8 cellular contexts compared by ENCODE assay signal in the genomic region with DNA sequence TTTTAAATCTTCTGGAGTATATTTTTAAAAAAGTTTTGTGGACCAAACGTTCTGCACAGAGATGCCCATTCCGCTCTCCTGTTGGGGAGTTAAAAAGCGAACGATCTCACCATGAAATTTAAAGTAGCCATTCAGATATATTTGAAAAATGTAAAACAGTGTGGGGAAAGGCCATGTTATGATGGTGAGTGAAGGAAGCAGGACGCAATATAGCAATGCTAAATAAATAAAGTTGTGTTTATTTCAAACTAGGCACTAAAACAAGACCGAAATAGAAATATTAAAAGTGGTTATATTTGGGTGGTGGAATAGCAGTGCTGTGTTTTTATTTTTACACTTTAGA. TPM values are rescaled to one million over a fixed set of nuclear protein-coding genes. Genes with fewer than 3 reads are reported as not detected.
A peak's percentile ranks its signal among the peaks of the same experiment; 100 is the strongest.
DNase-seq lines count a peak whose midpoint lies in the region; ATAC-seq and TF ChIP-seq lines count a peak whose summit lies in the region.

No MANE protein-coding gene starts in this region.

- H3K27me3 Mint-ChIP-seq in naive thymus-derived CD4-positive, alpha-beta T cell, result peaks cover 0 to 16% (median 0%) of the 10 kb centered on the region in 5 donors

- H3K4me1 Mint-ChIP-seq in naive thymus-derived CD4-positive, alpha-beta T cell, result peaks cover 9 to 13% (median 12%) of the 10 kb centered on the region in 7 donors

- peak overlapping the region; percentile 86 for H3K4me2 ChIP-seq in mammary epithelial cell (ENCODE audit: insufficient read depth, low read depth, low read length)

- no peaks in the 10 kb centered on the region for H3K27me3 ChIP-seq in mammary epithelial cell (ENCODE audit: insufficient read depth, low read length)
- no peaks in the 10 kb centered on the region for H3K27me3 ChIP-seq in naive thymus-derived CD4-positive, alpha-beta T cell (ENCODE audit: control insufficient read depth in 2 of 2, insufficient read depth in 2 of 2, low read length in 2 of 2)

- ATAC-seq in GM18870 (IDR thresholded peaks at IDR 0.05; ENCODE audit: unreplicated experiment), result peak; percentile 17
- peak; percentile 4 for ATAC-seq in HG03139 (IDR thresholded peaks at IDR 0.05; ENCODE audit: unreplicated experiment)
- ATAC-seq in naive thymus-derived CD4-positive, alpha-beta T cell, result peak; percentile 2
- ATAC-seq in GM18520 (IDR thresholded peaks at IDR 0.05; ENCODE audit: unreplicated experiment), result no peak

- CTCF ChIA-PET in mammary epithelial cell (lab: Charles Lee; ENCODE audit: low non-redundant PET), result no interaction called here
- CTCF ChIA-PET in naive thymus-derived CD4-positive, alpha-beta T cell (lab: Charles Lee), result no interaction called here

- dilution Hi-C loops in mammary epithelial cell (cut with HindIII; ENCODE audit: low sequenced_read_pairs), result no loop called here

- H2AFZ ChIP-seq in mammary epithelial cell (ENCODE audit: low read depth, low read length), result peak overlapping the region; percentile 64

- no peak for DNase-seq in mammary epithelial cell
- DNase-seq in naive thymus-derived CD4-positive, alpha-beta T cell, result no peak
- no peak for DNase-seq in SKM-1 (lab: John Stamatoyannopoulos, UW; ENCODE audit: unreplicated experiment)
- no peak for DNase-seq in HUDEP-2 (lab: John Stamatoyannopoulos, UW; ENCODE audit: unreplicated experiment in 76 of 76)
- DNase-seq in SK-N-DZ (ENCODE audit: low spot score), result no peak

- POLR2A ChIA-PET in naive thymus-derived CD4-positive, alpha-beta T cell (lab: Charles Lee), result no interaction called here

- no TSS peak for BruUV-seq in mammary epithelial cell (replicated peaks; lab: Mats Ljungman, UMichigan)

- peaks cover 0 to 6% (median 0%) of the 10 kb centered on the region in 11 donors for H3K9me3 Mint-ChIP-seq in naive thymus-derived CD4-positive, alpha-beta T cell

- in situ Hi-C loops in mammary epithelial cell (cut with MboI; ENCODE audit: low sequenced_read_pairs in 2 of 2), result loop anchor here in 1 of 2 donors (10.0 kb wide), 1 partner anchor 101 kb away; the partner anchor contains the start of gene CYP8B1

- H3K4me3 ChIP-seq in mammary epithelial cell (replicated peaks in 1 of 3; ENCODE audit: insufficient read depth in 1 of 3, low read depth in 2 of 3, low read length in 3 of 3), result peak overlapping the region; percentile 45 to 52 (median 47)
- H3K4me3 ChIP-seq in naive thymus-derived CD4-positive, alpha-beta T cell (ENCODE audit: low read length), result peak overlapping the region; percentile 70

- H3K4me3 Mint-ChIP-seq in naive thymus-derived CD4-positive, alpha-beta T cell, result peak overlapping the region; percentile 84 to 93 (median 90)

- WGBS in mammary epithelial cell (ENCODE audit: low coverage, missing lambda C conversion rate), result 18% methylated on average over 6 of the region's 6 CpGs

- H3K27ac ChIP-seq in mammary epithelial cell (ENCODE audit: insufficient read depth, low read depth, low read length), result no peak overlapping the region
- H3K27ac ChIP-seq in naive thymus-derived CD4-positive, alpha-beta T cell (ENCODE audit: low read depth, low read length), result no peak overlapping the region

- intact Hi-C loops in mammary epithelial cell (cut with micrococcal nuclease), result no loop called here
- intact Hi-C loops in naive thymus-derived CD4-positive, alpha-beta T cell (cut with micrococcal nuclease), result loop anchor here (1.0 to 2.0 kb wide), 4 partner anchors 31 to 173 kb away; partner anchors contain the start of genes HIGD1A (in 2 of the 2) and NKTR (in 1 of the 2)

- H4K20me1 ChIP-seq in mammary epithelial cell (ENCODE audit: insufficient read depth, low read length), result no peaks in the 10 kb centered on the region

- H3K36me3 ChIP-seq in mammary epithelial cell (ENCODE audit: insufficient read depth, low read length), result no peaks in the 10 kb centered on the region
- H3K36me3 ChIP-seq in naive thymus-derived CD4-positive, alpha-beta T cell (ENCODE audit: control insufficient read depth in 2 of 3, insufficient read depth in 3 of 3, low read length in 3 of 3), result no peaks in the 10 kb centered on the region

- H3K9ac ChIP-seq in mammary epithelial cell (ENCODE audit: insufficient read depth, low read length), result peak overlapping the region; percentile 28

- peaks cover 0 to 3% (median 0%) of the 10 kb centered on the region in 5 donors for H3K36me3 Mint-ChIP-seq in naive thymus-derived CD4-positive, alpha-beta T cell

- H3K79me2 ChIP-seq in mammary epithelial cell (ENCODE audit: insufficient read depth, low read length), result no peaks in the 10 kb centered on the region

- peak overlapping the region in 8 of 9 donors; percentile 13 to 93 (median 87) for H3K27ac Mint-ChIP-seq in naive thymus-derived CD4-positive, alpha-beta T cell

- no peak for TF ChIP-seq CTCF in mammary epithelial cell (conservative IDR thresholded peaks at IDR 0.05 in 1 of 2, IDR thresholded peaks at IDR 0.05 in 1 of 2; ENCODE audit: extremely low read depth in 1 of 2, insufficient read depth in 1 of 2, low read depth in 1 of 2, low read length in 2 of 2)

- no peaks in the 10 kb centered on the region for H3K9me3 ChIP-seq in mammary epithelial cell (replicated peaks; ENCODE audit: insufficient read depth, low read length)
- H3K9me3 ChIP-seq in naive thymus-derived CD4-positive, alpha-beta T cell (ENCODE audit: control insufficient read depth in 2 of 3, low read length in 3 of 3), result no peaks in the 10 kb centered on the region

- peaks cover 9% of the 10 kb centered on the region for H3K4me1 ChIP-seq in mammary epithelial cell (ENCODE audit: insufficient read depth, low read length)
- peaks cover 5 to 6% of the 10 kb centered on the region in 2 donors for H3K4me1 ChIP-seq in naive thymus-derived CD4-positive, alpha-beta T cell (ENCODE audit: control insufficient read depth in 2 of 2, insufficient read depth in 2 of 2, low read length in 2 of 2)

RNA-seq across cellular contexts. Expression of gene CCDC13, which starts 0.3 kb away (rescaled TPM):
- under 1 TPM; 0.49 to 0.50 TPM for total RNA-seq in mammary epithelial cell
- polyA plus RNA-seq in mammary epithelial cell, result 0.15 TPM
- polyA minus RNA-seq in mammary epithelial cell, result not detected
- total RNA-seq in naive thymus-derived CD4-positive, alpha-beta T cell, result 1 to 10 TPM in 1 of 5 experiments, under 1 TPM in 4; 0.34 to 1.5 (median 0.70) TPM
- not detected for polyA plus RNA-seq in naive thymus-derived CD4-positive, alpha-beta T cell
- 0.65 and 0.70 TPM in 2 replicates for polyA plus RNA-seq in SK-N-DZ (2014; cell fraction: cytosol; rRNA removed)
- 2.4 TPM in 1 of 2 replicates, not detected in the other for polyA plus RNA-seq in SK-N-DZ (2014; cell fraction: nucleus; rRNA removed)

RNA-seq across cellular contexts. Expression of gene HIGD1A, which starts 30.9 kb away (rescaled TPM):
- total RNA-seq in mammary epithelial cell, result 100 to 1,000 TPM; 139 to 165 TPM
- polyA plus RNA-seq in mammary epithelial cell, result 170 TPM
- 31.3 TPM for polyA minus RNA-seq in mammary epithelial cell
- total RNA-seq in naive thymus-derived CD4-positive, alpha-beta T cell, result 10 to 100 TPM; 15.3 to 65.9 (median 23.6) TPM
- 10 to 100 TPM; 52.6 to 79.6 TPM for polyA plus RNA-seq in naive thymus-derived CD4-positive, alpha-beta T cell
- 140 and 157 TPM in 2 replicates for polyA plus RNA-seq in SK-N-DZ (2014; cell fraction: cytosol; rRNA removed)
- 59.7 and 92.3 TPM in 2 replicates for polyA plus RNA-seq in SK-N-DZ (2014; cell fraction: nucleus; rRNA removed)

RNA-seq across cellular contexts. Expression of gene ACKR2, which starts 35.9 kb away (rescaled TPM):
- under 1 TPM; 0.52 to 0.67 TPM for total RNA-seq in mammary epithelial cell
- polyA plus RNA-seq in mammary epithelial cell, result 0.19 TPM
- not detected for polyA minus RNA-seq in mammary epithelial cell
- 1 to 10 TPM in 1 of 5 experiments, under 1 TPM in 4; 0.45 to 1.1 (median 0.65) TPM for total RNA-seq in naive thymus-derived CD4-positive, alpha-beta T cell
- polyA plus RNA-seq in naive thymus-derived CD4-positive, alpha-beta T cell, result not detected
- polyA plus RNA-seq in SK-N-DZ (2014; cell fraction: cytosol; rRNA removed), result not detected in 2 replicates
- not detected in 2 replicates for polyA plus RNA-seq in SK-N-DZ (2014; cell fraction: nucleus; rRNA removed)
